In genomic region chr6:162198072-162198471, GRCh38 we compare ENCODE assay signal across 2 cellular contexts.
TF ChIP-seq lines count a peak whose summit lies in the region.

No MANE protein-coding gene starts in this region.

TF ChIP-seq in H1, 55 proteins besides CTCF, POLR2A, EP300 and RAD21:
- TF ChIP-seq JUND (IDR thresholded peaks at IDR 0.05; ENCODE audit: low read length) (no peak), KDM4A (IDR thresholded peaks at IDR 0.05; ENCODE audit: low read depth, low read length, severe bottlenecking) (no peak), NANOG (IDR thresholded peaks at IDR 0.05; ENCODE audit: insufficient read depth, low read depth, low read length, poor library complexity, severe bottlenecking) (no peak), SIX5 (IDR thresholded peaks at IDR 0.05; ENCODE audit: low read depth, low read length) (no peak), KDM5A (IDR thresholded peaks at IDR 0.05; ENCODE audit: low read length) (no peak), JUN (IDR thresholded peaks at IDR 0.05; ENCODE audit: low read depth, low read length) (no peak), SIN3A (conservative IDR thresholded peaks at IDR 0.05 in 1 of 2, IDR thresholded peaks at IDR 0.05 in 1 of 2; ENCODE audit: low read depth in 1 of 2, low read length in 2 of 2) (no peak), USF2 (IDR thresholded peaks at IDR 0.05; ENCODE audit: low read length) (peak; percentile 63; the same call in 1 of the 2 replicates)
- TF ChIP-seq, protein P1, sequence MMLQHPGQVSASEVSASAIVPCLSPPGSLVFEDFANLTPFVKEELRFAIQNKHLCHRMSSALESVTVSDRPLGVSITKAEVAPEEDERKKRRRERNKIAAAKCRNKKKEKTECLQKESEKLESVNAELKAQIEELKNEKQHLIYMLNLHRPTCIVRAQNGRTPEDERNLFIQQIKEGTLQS (IDR thresholded peaks at IDR 0.05; ENCODE audit: insufficient read depth, low read depth, low read length): no peak

TF ChIP-seq in HEK293T, 16 proteins besides CTCF, POLR2A, EP300 and RAD21:
- TF ChIP-seq FOXM1 (IDR thresholded peaks at IDR 0.05; ENCODE audit: borderline replicate concordance) (no peak), SP1 (IDR thresholded peaks at IDR 0.05) (no peak), TARDBP (IDR thresholded peaks at IDR 0.05) (no peak), FOXA1 (IDR thresholded peaks at IDR 0.05) (no peak), PKNOX1 (IDR thresholded peaks at IDR 0.05) (no peak), FOXK2 (IDR thresholded peaks at IDR 0.05) (no peak), LEF1 (IDR thresholded peaks at IDR 0.05; ENCODE audit: borderline replicate concordance) (no peak)
